In the genomic region with DNA sequence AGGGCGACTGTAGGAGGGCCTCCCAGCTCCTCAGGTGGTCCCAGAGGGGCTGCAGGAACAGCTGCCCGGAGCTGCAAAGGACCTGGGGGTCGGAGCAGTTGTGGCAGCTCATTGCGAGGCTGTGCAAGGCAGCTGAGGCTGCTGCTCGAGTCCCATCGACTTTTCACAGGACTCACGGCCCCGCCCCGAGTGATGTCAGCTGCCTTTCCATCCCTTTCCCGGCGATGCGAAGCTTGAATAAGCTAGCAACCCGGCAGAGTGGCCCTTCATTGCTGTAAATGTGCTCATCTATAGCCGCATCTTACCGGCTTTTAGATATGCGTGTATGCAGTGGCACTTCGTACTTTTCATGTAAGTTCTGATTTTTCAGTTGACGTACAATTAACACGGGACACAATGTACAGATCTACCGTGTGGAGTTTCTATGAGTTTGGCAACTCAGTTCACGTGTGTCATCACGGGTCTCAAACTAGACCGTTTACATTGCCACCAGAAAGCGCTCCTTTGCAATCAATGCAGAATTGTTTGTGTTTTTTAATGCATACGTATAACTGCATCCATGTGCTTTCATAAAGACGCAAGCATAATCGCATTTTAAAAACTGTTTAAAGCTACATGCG, we compare ENCODE assay signal across 8 cellular contexts. TPM values are rescaled to one million over a fixed set of nuclear protein-coding genes. Genes with fewer than 3 reads are reported as not detected.
DNase-seq lines count a peak whose midpoint lies in the region; ATAC-seq and TF ChIP-seq lines count a peak whose summit lies in the region.

A gene with protein sequence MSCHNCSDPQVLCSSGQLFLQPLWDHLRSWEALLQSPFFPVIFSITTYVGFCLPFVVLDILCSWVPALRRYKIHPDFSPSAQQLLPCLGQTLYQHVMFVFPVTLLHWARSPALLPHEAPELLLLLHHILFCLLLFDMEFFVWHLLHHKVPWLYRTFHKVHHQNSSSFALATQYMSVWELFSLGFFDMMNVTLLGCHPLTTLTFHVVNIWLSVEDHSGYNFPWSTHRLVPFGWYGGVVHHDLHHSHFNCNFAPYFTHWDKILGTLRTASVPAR (minus strand): TSS at position 137 of the 620 bp plus-strand sequence. CDS start 25 bp downstream, at position 112.

- no peaks in the 10 kb centered on the region for H3K9me3 Mint-ChIP-seq in osteocyte (ENCODE audit: unreplicated experiment)

- H3K9me3 ChIP-seq in Peyer's patch (no peaks in the 10 kb centered on the region), heart right ventricle (no peaks in the 10 kb centered on the region), upper lobe of right lung (no peaks in the 10 kb centered on the region)

- H3K27me3 ChIP-seq in Peyer's patch (peaks cover 0 to 8% of the 10 kb centered on the region in 2 donors), heart right ventricle (peaks cover 0 to 88% (median 20%) of the 10 kb centered on the region in 7 donors), upper lobe of right lung (peaks cover 4% of the 10 kb centered on the region)

- H3K4me3 ChIP-seq in Peyer's patch, result peak within 1 kb of the TSS; percentile 28 to 58 (median 48)
- H3K4me3 ChIP-seq in heart right ventricle, result peak within 1 kb of the TSS; percentile 21 to 67 (median 56)
- peak within 1 kb of the TSS; percentile 55 for H3K4me3 ChIP-seq in upper lobe of right lung

- TF ChIP-seq POLR2A in Peyer's patch (IDR thresholded peaks at IDR 0.05), result peak in 1 of 2 donors; percentile 25

- intact Hi-C loops in heart right ventricle (cut with DNase I) (loop anchor here in 3 of 10 donors (5.0 to 10.0 kb wide), 2 partner anchors 112 to 120 kb away; no protein-coding TSS in a partner anchor), upper lobe of right lung (cut with DNase I) (no loop called here)

- 1% methylated on average over 28 of the region's 28 CpGs for WGBS in heart right ventricle, 2 donors

- peaks cover 28% of the 10 kb centered on the region for H3K27me3 Mint-ChIP-seq in osteocyte (ENCODE audit: unreplicated experiment)

- peaks cover 0 to 18% (median 9%) of the 10 kb centered on the region in 4 donors for H3K4me1 ChIP-seq in Peyer's patch
- H3K4me1 ChIP-seq in heart right ventricle, result peaks cover 0 to 28% (median 20%) of the 10 kb centered on the region in 9 donors
- H3K4me1 ChIP-seq in upper lobe of right lung, result peaks cover 18% of the 10 kb centered on the region

- H3K27ac ChIP-seq in Peyer's patch (peak within 1 kb of the TSS; percentile 52 to 75 (median 65)), heart right ventricle (peak within 1 kb of the TSS; percentile 78 to 93 (median 83)), upper lobe of right lung (peak within 1 kb of the TSS; percentile 79)

- peak within 1 kb of the TSS; percentile 3 for H3K27ac Mint-ChIP-seq in osteocyte (ENCODE audit: unreplicated experiment)

- ATAC-seq in GM19395 (IDR thresholded peaks at IDR 0.05; ENCODE audit: unreplicated experiment) (peak; percentile 45), heart right ventricle (peak; percentile 85 to 96 (median 90)), upper lobe of right lung (peak; percentile 83)

- H3K36me3 ChIP-seq in Peyer's patch, result no peaks in the 10 kb centered on the region
- no peaks in the 10 kb centered on the region for H3K36me3 ChIP-seq in heart right ventricle
- H3K36me3 ChIP-seq in upper lobe of right lung, result no peaks in the 10 kb centered on the region

- H3K4me3 Mint-ChIP-seq in osteocyte (ENCODE audit: unreplicated experiment), result peak within 1 kb of the TSS; percentile 72

- peaks cover 21% of the 10 kb centered on the region for H3K4me1 Mint-ChIP-seq in osteocyte (ENCODE audit: unreplicated experiment)

- in situ Hi-C loops in ACHN (cut with HindIII; ENCODE audit: low pct_ligation_motif_present, low pct_unique_long_range_greater_than_20kb, low sequenced_read_pairs), result loop anchor here (25.0 kb wide), 1 partner anchor 195 kb away; no protein-coding TSS in a partner anchor

- DNase-seq in ACHN (peak; percentile 75), Peyer's patch (peak; percentile 55 to 87 (median 64)), amniotic stem cell (lab: John Stamatoyannopoulos, UW) (peak; percentile 66), heart right ventricle (peak; percentile 72 to 87), osteocyte (ENCODE audit: extremely low spot score, unreplicated experiment) (peak; percentile 85), upper lobe of right lung (peak; percentile 85), NCI-H2171 treated with DMSO at 0.1 percent for 48 hours (lab: John Stamatoyannopoulos, UW) (no peak)

- no peaks in the 10 kb centered on the region for H3K36me3 Mint-ChIP-seq in osteocyte (ENCODE audit: unreplicated experiment)

- no peak for TF ChIP-seq CTCF in Peyer's patch (IDR thresholded peaks at IDR 0.05)
- TF ChIP-seq CTCF in heart right ventricle (IDR thresholded peaks at IDR 0.05), result no peak
- no peak for TF ChIP-seq CTCF in osteocyte (IDR thresholded peaks at IDR 0.05)
- TF ChIP-seq CTCF in upper lobe of right lung (IDR thresholded peaks at IDR 0.05), result no peak

RNA-seq across cellular contexts. Expression of the gene that starts here (rescaled TPM):
- total RNA-seq in Peyer's patch (1 to 10 TPM in 2 of 4 donors, under 1 TPM in 1, not detected in 1; 0.70 to 9.9 (median 3.1) TPM), heart right ventricle (1 to 10 TPM in 3 of 10 donors, under 1 TPM in 6, not detected in 1; 0.31 to 8.8 (median 0.76) TPM), osteocyte (not detected in 2 replicates), upper lobe of right lung (7.8 TPM)
- under 1 TPM; 0.23 to 0.51 TPM for polyA plus RNA-seq in heart right ventricle

Comparison
In these comparisons a context has a peak if more than half of its experiments do, and no peak if none do; other contexts are left out.
1. Peak in DNase-seq in osteocyte; RNA of the gene not detected or under 1 TPM.